Comparison of ENCODE assay signal across 9 cellular contexts in genomic region chr20:63835031-63835858, GRCh38. TPM values are rescaled to one million over a fixed set of nuclear protein-coding genes. Genes with fewer than 3 reads are reported as not detected.
DNase-seq lines count a peak whose midpoint lies in the region; ATAC-seq and TF ChIP-seq lines count a peak whose summit lies in the region.
"Had no signal": no experiment of that assay in that cellular context is flagged by ENCODE, and none has a peak within 500 bp of the region (broad histone marks: within the 10 kb centered on the region; RNA-seq: fewer than 3 reads in every experiment).

No MANE protein-coding gene starts in this region.

- no peaks in the 10 kb centered on the region for H3K36me3 Mint-ChIP-seq in activated CD8-positive, alpha-beta T cell treated with anti-CD3 and anti-CD28 coated beads for 36 hours (ENCODE audit: low read depth)
- no peaks in the 10 kb centered on the region for H3K36me3 Mint-ChIP-seq in immature natural killer cell
- H3K36me3 Mint-ChIP-seq: activated naive CD4-positive, alpha-beta T cell treated with anti-CD3 and anti-CD28 coated beads, Interleukin-2, amount 50 U/mL, for 24 hours had no signal

- intact Hi-C loops in esophagus muscularis mucosa (cut with DNase I) = no loop called here
- intact Hi-C loops in activated CD8-positive, alpha-beta T cell treated with anti-CD3 and anti-CD28 coated beads for 36 hours (cut with micrococcal nuclease) = no loop called here

- DNase-seq in AG09319 (ENCODE audit: extremely low read depth, low read depth) (peak; percentile 95), SK-N-DZ (ENCODE audit: low spot score) (peak; percentile 96), esophagus muscularis mucosa (ENCODE audit: extremely low spot score) (no peak), mucosa of gallbladder (ENCODE audit: low spot score) (peak; percentile 93), immature natural killer cell (no peak)
- DNase-seq in activated CD8-positive, alpha-beta T cell treated with anti-CD3 and anti-CD28 coated beads for 36 hours = no peak

- H3K4me3 Mint-ChIP-seq in activated CD8-positive, alpha-beta T cell treated with anti-CD3 and anti-CD28 coated beads for 36 hours = no peak overlapping the region
- H3K4me3 Mint-ChIP-seq in immature natural killer cell = no peak overlapping the region
- H3K4me3 Mint-ChIP-seq: activated naive CD4-positive, alpha-beta T cell treated with anti-CD3 and anti-CD28 coated beads, Interleukin-2, amount 50 U/mL, for 24 hours had no signal

- CTCF ChIA-PET in activated CD8-positive, alpha-beta T cell treated with anti-CD3 and anti-CD28 coated beads for 36 hours (lab: Charles Lee) = no interaction called here

- 38% methylated on average over 16 of the region's 21 CpGs for WGBS in esophagus muscularis mucosa

- no peak overlapping the region for H3K27ac Mint-ChIP-seq in activated CD8-positive, alpha-beta T cell treated with anti-CD3 and anti-CD28 coated beads for 36 hours
- H3K27ac Mint-ChIP-seq in immature natural killer cell = no peak overlapping the region
- H3K27ac Mint-ChIP-seq: activated naive CD4-positive, alpha-beta T cell treated with anti-CD3 and anti-CD28 coated beads, Interleukin-2, amount 50 U/mL, for 24 hours had no signal

- H3K9me3 ChIP-seq in HUES48 (ENCODE audit: control insufficient read depth, insufficient read depth, low read length) (no peaks in the 10 kb centered on the region), esophagus muscularis mucosa (no peaks in the 10 kb centered on the region)

- no peak for ATAC-seq in activated CD8-positive, alpha-beta T cell treated with anti-CD3 and anti-CD28 coated beads for 36 hours
- no peak for ATAC-seq in HG02973 (IDR thresholded peaks at IDR 0.05; ENCODE audit: unreplicated experiment)

- POLR2A ChIA-PET in activated CD8-positive, alpha-beta T cell treated with anti-CD3 and anti-CD28 coated beads for 36 hours (lab: Charles Lee) = no interaction called here

- no peak for TF ChIP-seq POLR2A in esophagus muscularis mucosa (IDR thresholded peaks at IDR 0.05; ENCODE audit: low read depth)

- no peaks in the 10 kb centered on the region for H3K9me3 Mint-ChIP-seq in activated CD8-positive, alpha-beta T cell treated with anti-CD3 and anti-CD28 coated beads for 36 hours
- no peaks in the 10 kb centered on the region for H3K9me3 Mint-ChIP-seq in immature natural killer cell
- H3K9me3 Mint-ChIP-seq: activated naive CD4-positive, alpha-beta T cell treated with anti-CD3 and anti-CD28 coated beads, Interleukin-2, amount 50 U/mL, for 24 hours had no signal

- peak overlapping the region; percentile 2 for H3K27ac ChIP-seq in HUES48 (ENCODE audit: low read depth, low read length)
- peak overlapping the region; percentile 68 to 76 (median 71) for H3K27ac ChIP-seq in esophagus muscularis mucosa (replicated peaks in 1 of 4)

- H3K4me1 Mint-ChIP-seq in activated CD8-positive, alpha-beta T cell treated with anti-CD3 and anti-CD28 coated beads for 36 hours (ENCODE audit: low read depth) = no peaks in the 10 kb centered on the region
- H3K4me1 Mint-ChIP-seq in immature natural killer cell = peaks cover 0 to under 1% of the 10 kb centered on the region in 2 donors
- H3K4me1 Mint-ChIP-seq: activated naive CD4-positive, alpha-beta T cell treated with anti-CD3 and anti-CD28 coated beads, Interleukin-2, amount 50 U/mL, for 24 hours had no signal

- H3K4me3 ChIP-seq in HUES48 (ENCODE audit: low read depth, low read length) (no peak overlapping the region), esophagus muscularis mucosa (peak overlapping the region in 1 of 4 donors; percentile 3)

- TF ChIP-seq CTCF in AG09319 (IDR thresholded peaks at IDR 0.05; ENCODE audit: low read depth, low read length) (no peak), esophagus muscularis mucosa (IDR thresholded peaks at IDR 0.05) (no peak)
- no peak for TF ChIP-seq CTCF in activated CD8-positive, alpha-beta T cell treated with anti-CD3 and anti-CD28 coated beads for 36 hours (IDR thresholded peaks at IDR 0.05)

- peaks cover 10% of the 10 kb centered on the region for H3K27me3 Mint-ChIP-seq in activated CD8-positive, alpha-beta T cell treated with anti-CD3 and anti-CD28 coated beads for 36 hours
- peaks cover 4 to 12% (median 8%) of the 10 kb centered on the region in 3 donors for H3K27me3 Mint-ChIP-seq in immature natural killer cell (ENCODE audit: low read depth in 3 of 3)

- TF ChIP-seq EP300 in esophagus muscularis mucosa (IDR thresholded peaks at IDR 0.05) = no peak

- no peak overlapping the region for H3K9ac ChIP-seq in HUES48 (ENCODE audit: low read depth, low read length)

- H3K36me3 ChIP-seq in HUES48 (ENCODE audit: control insufficient read depth, insufficient read depth, low read length) (no peaks in the 10 kb centered on the region), esophagus muscularis mucosa (no peaks in the 10 kb centered on the region)

- H3K27me3 ChIP-seq in HUES48 (ENCODE audit: control insufficient read depth, insufficient read depth, low read length) = peaks cover 18% of the 10 kb centered on the region
- peaks cover 0 to 12% (median 0%) of the 10 kb centered on the region in 4 donors for H3K27me3 ChIP-seq in esophagus muscularis mucosa

- peaks cover 11% of the 10 kb centered on the region for H3K4me1 ChIP-seq in HUES48 (ENCODE audit: control insufficient read depth, insufficient read depth, low read length)
- H3K4me1 ChIP-seq in esophagus muscularis mucosa = peaks cover 35 to 46% (median 42%) of the 10 kb centered on the region in 4 donors

RNA-seq across cellular contexts. Expression of gene ZBTB46, which starts 4.2 kb away (rescaled TPM):
- 1.1 and 1.3 TPM in 2 replicates for polyA plus RNA-seq in SK-N-DZ (2014; cell fraction: cytosol; rRNA removed)
- 1.3 and 1.6 TPM in 2 replicates for polyA plus RNA-seq in SK-N-DZ (2014; cell fraction: nucleus; rRNA removed)
- 10 to 100 TPM in 3 of 4 donors, 1 to 10 TPM in 1; 9.6 to 22.8 (median 13.8) TPM for total RNA-seq in esophagus muscularis mucosa
- total RNA-seq in mucosa of gallbladder = 9.0 TPM
- under 1 TPM; 0.31 to 0.38 TPM for total RNA-seq in activated CD8-positive, alpha-beta T cell treated with anti-CD3 and anti-CD28 coated beads for 36 hours
- under 1 TPM; 0.16 to 0.32 (median 0.32) TPM for polyA plus RNA-seq in immature natural killer cell

RNA-seq across cellular contexts. Expression of gene ABHD16B, which starts 26.1 kb away (rescaled TPM):
- not detected in 2 replicates for polyA plus RNA-seq in SK-N-DZ (2014; cell fraction: cytosol; rRNA removed)
- not detected in 2 replicates for polyA plus RNA-seq in SK-N-DZ (2014; cell fraction: nucleus; rRNA removed)
- total RNA-seq in esophagus muscularis mucosa (not detected), mucosa of gallbladder (not detected)
- not detected for total RNA-seq in activated CD8-positive, alpha-beta T cell treated with anti-CD3 and anti-CD28 coated beads for 36 hours
- polyA plus RNA-seq in immature natural killer cell = under 1 TPM in 1 of 3 donors, not detected in 2; 0.34 TPM

RNA-seq across cellular contexts. Expression of gene TPD52L2, which starts 29.8 kb away (rescaled TPM):
- 182 and 220 TPM in 2 replicates for polyA plus RNA-seq in SK-N-DZ (2014; cell fraction: cytosol; rRNA removed)
- 224 and 314 TPM in 2 replicates for polyA plus RNA-seq in SK-N-DZ (2014; cell fraction: nucleus; rRNA removed)
- 100 to 1,000 TPM; 110 to 162 (median 134) TPM for total RNA-seq in esophagus muscularis mucosa
- total RNA-seq in mucosa of gallbladder = 72.3 TPM
- 10 to 100 TPM; 43.1 to 44.6 TPM for total RNA-seq in activated CD8-positive, alpha-beta T cell treated with anti-CD3 and anti-CD28 coated beads for 36 hours
- 10 to 100 TPM; 67.5 to 90.8 (median 79.3) TPM for polyA plus RNA-seq in immature natural killer cell

RNA-seq across cellular contexts. Expression of gene DNAJC5, which starts 59.7 kb away (rescaled TPM):
- 48.5 and 54.7 TPM in 2 replicates for polyA plus RNA-seq in SK-N-DZ (2014; cell fraction: cytosol; rRNA removed)
- 42.9 and 44.8 TPM in 2 replicates for polyA plus RNA-seq in SK-N-DZ (2014; cell fraction: nucleus; rRNA removed)
- total RNA-seq in esophagus muscularis mucosa (10 to 100 TPM; 39.5 to 64.9 (median 53.1) TPM), mucosa of gallbladder (53.0 TPM)
- total RNA-seq in activated CD8-positive, alpha-beta T cell treated with anti-CD3 and anti-CD28 coated beads for 36 hours = 10 to 100 TPM; 32.2 to 32.5 TPM
- 1 to 10 TPM; 1.4 to 8.2 (median 2.9) TPM for polyA plus RNA-seq in immature natural killer cell

Comparison
In these comparisons a context has a peak if more than half of its experiments do, and no peak if none do; other contexts are left out.
1. DNase-seq: peak in AG09319 (single experiment), SK-N-DZ (single experiment) and mucosa of gallbladder (single experiment); none in esophagus muscularis mucosa (single experiment), activated CD8-positive, alpha-beta T cell treated with anti-CD3 and anti-CD28 coated beads for 36 hours (single experiment) and immature natural killer cell (0 of 3).